Comparison of ENCODE assay signal across 1 cellular context in the genomic region with DNA sequence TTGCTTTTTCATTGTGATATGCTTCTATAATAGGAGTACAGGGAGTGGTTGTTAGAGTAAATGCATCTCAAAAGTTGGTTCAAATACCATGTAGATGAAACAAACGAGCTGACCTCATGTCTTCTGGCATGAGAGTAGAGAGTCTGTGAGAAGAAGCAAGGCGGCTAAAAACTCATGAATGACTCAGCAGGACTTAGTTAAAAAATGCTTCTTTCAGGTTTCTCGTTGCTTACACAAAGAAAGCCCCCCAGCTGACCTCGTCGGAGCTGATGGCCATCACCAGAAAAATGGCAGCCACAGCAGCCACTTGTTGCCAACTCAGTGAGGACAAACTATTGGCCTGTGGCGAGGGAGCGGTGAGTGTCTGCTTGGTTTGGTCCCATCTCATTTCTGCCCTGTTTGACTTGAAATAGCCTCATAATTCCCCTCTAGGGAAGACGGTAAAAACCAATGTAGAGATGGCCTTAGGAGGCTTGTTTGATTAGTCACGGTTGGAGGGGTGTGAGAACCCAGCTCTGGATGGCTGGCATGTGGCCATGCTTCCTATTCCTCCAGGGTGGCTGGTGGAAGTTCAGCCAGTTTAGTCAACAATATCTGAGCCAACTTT.
TF ChIP-seq lines count a peak whose summit lies in the region.

No MANE protein-coding gene starts in this region.

TF ChIP-seq in HEK293, 187 proteins besides CTCF, POLR2A, EP300 and RAD21 (continued from another document):
- TF ChIP-seq, protein P1, sequence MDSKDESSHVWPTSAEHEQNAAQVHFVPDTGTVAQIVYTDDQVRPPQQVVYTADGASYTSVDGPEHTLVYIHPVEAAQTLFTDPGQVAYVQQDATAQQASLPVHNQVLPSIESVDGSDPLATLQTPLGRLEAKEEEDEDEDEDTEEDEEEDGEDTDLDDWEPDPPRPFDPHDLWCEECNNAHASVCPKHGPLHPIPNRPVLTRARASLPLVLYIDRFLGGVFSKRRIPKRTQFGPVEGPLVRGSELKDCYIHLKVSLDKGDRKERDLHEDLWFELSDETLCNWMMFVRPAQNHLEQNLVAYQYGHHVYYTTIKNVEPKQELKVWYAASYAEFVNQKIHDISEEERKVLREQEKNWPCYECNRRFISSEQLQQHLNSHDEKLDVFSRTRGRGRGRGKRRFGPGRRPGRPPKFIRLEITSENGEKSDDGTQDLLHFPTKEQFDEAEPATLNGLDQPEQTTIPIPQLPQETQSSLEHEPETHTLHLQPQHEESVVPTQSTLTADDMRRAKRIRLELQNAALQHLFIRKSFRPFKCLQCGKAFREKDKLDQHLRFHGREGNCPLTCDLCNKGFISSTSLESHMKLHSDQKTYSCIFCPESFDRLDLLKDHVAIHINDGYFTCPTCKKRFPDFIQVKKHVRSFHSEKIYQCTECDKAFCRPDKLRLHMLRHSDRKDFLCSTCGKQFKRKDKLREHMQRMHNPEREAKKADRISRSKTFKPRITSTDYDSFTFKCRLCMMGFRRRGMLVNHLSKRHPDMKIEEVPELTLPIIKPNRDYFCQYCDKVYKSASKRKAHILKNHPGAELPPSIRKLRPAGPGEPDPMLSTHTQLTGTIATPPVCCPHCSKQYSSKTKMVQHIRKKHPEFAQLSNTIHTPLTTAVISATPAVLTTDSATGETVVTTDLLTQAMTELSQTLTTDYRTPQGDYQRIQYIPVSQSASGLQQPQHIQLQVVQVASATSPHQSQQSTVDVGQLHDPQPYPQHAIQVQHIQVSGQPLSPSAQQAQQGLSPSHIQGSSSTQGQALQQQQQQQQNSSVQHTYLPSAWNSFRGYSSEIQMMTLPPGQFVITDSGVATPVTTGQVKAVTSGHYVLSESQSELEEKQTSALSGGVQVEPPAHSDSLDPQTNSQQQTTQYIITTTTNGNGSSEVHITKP (tag by site-specific recombination; IDR thresholded peaks at IDR 0.05), result peak; percentile 19; the same call in 1 of the 2 replicates
- TF ChIP-seq ZNF544 (tag by site-specific recombination; IDR thresholded peaks at IDR 0.05) (no peak), ZNF791 (tag by site-specific recombination; IDR thresholded peaks at IDR 0.05) (no peak), YY2 (tag by site-specific recombination; IDR thresholded peaks at IDR 0.05) (no peak), ZNF175 (tag by site-specific recombination; IDR thresholded peaks at IDR 0.05) (no peak), SALL2 (tag by site-specific recombination; IDR thresholded peaks at IDR 0.05; ENCODE audit: borderline replicate concordance) (no peak), ZNF391 (tag by site-specific recombination; IDR thresholded peaks at IDR 0.05; ENCODE audit: borderline replicate concordance, low read depth) (no peak), ZNF311 (tag by site-specific recombination; IDR thresholded peaks at IDR 0.05; ENCODE audit: borderline replicate concordance) (no peak), ZNF324 (tag by site-specific recombination; IDR thresholded peaks at IDR 0.05) (no peak), SCRT2 (tag by site-specific recombination; IDR thresholded peaks at IDR 0.05) (peak; percentile 66), ZNF354C (tag by site-specific recombination; IDR thresholded peaks at IDR 0.05; ENCODE audit: borderline replicate concordance, low read depth) (no peak)
- TF ChIP-seq, protein P2, sequence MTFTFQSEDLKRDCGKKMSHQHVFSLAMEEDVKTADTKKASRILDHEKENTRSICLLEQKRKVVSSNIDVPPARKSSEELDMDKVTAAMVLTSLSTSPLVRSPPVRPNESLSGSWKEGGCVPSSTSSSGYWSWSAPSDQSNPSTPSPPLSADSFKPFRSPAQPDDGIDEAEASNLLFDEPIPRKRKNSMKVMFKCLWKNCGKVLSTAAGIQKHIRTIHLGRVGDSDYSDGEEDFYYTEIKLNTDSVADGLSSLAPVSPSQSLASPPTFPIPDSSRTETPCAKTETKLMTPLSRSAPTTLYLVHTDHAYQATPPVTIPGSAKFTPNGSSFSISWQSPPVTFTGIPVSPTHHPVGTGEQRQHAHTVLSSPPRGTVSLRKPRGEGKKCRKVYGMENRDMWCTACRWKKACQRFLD (tag by site-specific recombination; IDR thresholded peaks at IDR 0.05), result no peak
- TF ChIP-seq, protein P3, sequence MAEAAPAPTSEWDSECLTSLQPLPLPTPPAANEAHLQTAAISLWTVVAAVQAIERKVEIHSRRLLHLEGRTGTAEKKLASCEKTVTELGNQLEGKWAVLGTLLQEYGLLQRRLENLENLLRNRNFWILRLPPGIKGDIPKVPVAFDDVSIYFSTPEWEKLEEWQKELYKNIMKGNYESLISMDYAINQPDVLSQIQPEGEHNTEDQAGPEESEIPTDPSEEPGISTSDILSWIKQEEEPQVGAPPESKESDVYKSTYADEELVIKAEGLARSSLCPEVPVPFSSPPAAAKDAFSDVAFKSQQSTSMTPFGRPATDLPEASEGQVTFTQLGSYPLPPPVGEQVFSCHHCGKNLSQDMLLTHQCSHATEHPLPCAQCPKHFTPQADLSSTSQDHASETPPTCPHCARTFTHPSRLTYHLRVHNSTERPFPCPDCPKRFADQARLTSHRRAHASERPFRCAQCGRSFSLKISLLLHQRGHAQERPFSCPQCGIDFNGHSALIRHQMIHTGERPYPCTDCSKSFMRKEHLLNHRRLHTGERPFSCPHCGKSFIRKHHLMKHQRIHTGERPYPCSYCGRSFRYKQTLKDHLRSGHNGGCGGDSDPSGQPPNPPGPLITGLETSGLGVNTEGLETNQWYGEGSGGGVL (tag by site-specific recombination; IDR thresholded peaks at IDR 0.05), result no peak
- TF ChIP-seq, protein P4, sequence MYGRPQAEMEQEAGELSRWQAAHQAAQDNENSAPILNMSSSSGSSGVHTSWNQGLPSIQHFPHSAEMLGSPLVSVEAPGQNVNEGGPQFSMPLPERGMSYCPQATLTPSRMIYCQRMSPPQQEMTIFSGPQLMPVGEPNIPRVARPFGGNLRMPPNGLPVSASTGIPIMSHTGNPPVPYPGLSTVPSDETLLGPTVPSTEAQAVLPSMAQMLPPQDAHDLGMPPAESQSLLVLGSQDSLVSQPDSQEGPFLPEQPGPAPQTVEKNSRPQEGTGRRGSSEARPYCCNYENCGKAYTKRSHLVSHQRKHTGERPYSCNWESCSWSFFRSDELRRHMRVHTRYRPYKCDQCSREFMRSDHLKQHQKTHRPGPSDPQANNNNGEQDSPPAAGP (tag by site-specific recombination; IDR thresholded peaks at IDR 0.05), result no peak
